ENCODE assay signal across 23 cellular contexts in the genomic region with DNA sequence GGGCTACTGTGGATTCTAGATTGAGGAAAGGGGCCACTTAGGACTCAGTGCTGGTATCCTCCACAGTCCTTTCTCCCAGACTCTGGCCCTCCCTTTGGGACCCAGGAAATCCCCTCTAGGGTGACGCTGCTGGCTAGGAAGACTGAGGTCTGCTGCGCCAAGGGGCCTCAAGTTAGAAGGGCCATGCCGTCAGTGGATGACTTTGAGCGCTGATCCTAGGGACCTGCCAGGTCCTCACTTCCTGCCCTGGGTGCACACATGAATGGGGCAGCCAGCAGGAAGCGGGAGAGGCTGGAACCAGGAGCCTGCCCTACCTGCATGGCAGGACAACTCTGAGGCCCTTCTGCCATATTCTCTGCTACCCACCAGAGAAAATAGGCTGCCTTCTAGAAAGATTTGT.
"Had no signal": no experiment of that assay in that cellular context is flagged by ENCODE, and none has a peak within 500 bp of the region (broad histone marks: within the 10 kb centered on the region; RNA-seq: fewer than 3 reads in every experiment).

No MANE protein-coding gene starts in this region.

- H3K36me3 ChIP-seq: gastrocnemius medialis, ovary, right atrium auricular region had no signal

- H3K27me3 Mint-ChIP-seq: activated CD4-positive, alpha-beta memory T cell treated with anti-CD3 and anti-CD28 coated beads, Interleukin-2, amount 10 ng/mL, durations not matched to agents 7 days and 5 days; activated naive CD4-positive, alpha-beta T cell treated with anti-CD3 and anti-CD28 coated beads, Interleukin-2, amount 10 ng/mL, durations not matched to agents 7 days and 5 days; naive thymus-derived CD8-positive, alpha-beta T cell; stimulated activated naive CD8-positive, alpha-beta T cell treated with anti-CD3 and anti-CD28 coated beads, Interleukin-15, amount 100 ng/mL, for 72 hours had no signal

- FAIRE-seq: urothelium cell line had no signal

- H3K27ac ChIP-seq: gastrocnemius medialis, left ventricle myocardium inferior, ovary, psoas muscle, right atrium auricular region had no signal

- H3K27me3 ChIP-seq: esophagus squamous epithelium, gastrocnemius medialis, ovary, right atrium auricular region, transverse colon had no signal

- ATAC-seq: gastrocnemius medialis, psoas muscle had no signal

- H3K9me3 ChIP-seq: esophagus squamous epithelium, gastrocnemius medialis, left ventricle myocardium inferior, ovary, psoas muscle, right atrium auricular region, transverse colon had no signal

- H3K4me3 Mint-ChIP-seq: activated CD4-positive, alpha-beta memory T cell treated with anti-CD3 and anti-CD28 coated beads, Interleukin-2, amount 10 ng/mL, durations not matched to agents 7 days and 5 days; activated naive CD4-positive, alpha-beta T cell treated with anti-CD3 and anti-CD28 coated beads, Interleukin-2, amount 10 ng/mL, durations not matched to agents 7 days and 5 days; endodermal cell; stimulated activated naive CD8-positive, alpha-beta T cell treated with anti-CD3 and anti-CD28 coated beads, Interleukin-15, amount 100 ng/mL, for 72 hours had no signal

- DNase-seq: activated CD4-positive, alpha-beta memory T cell treated with anti-CD3 and anti-CD28 coated beads, Interleukin-2, amount 10 ng/mL, durations not matched to agents 7 days and 5 days; activated CD4-positive, alpha-beta T cell treated with anti-CD3 and anti-CD28 coated beads for 4 hours; activated CD4-positive, CD25-positive, alpha-beta regulatory T cell; activated effector memory CD4-positive, alpha-beta T cell treated with anti-CD3 and anti-CD28 coated beads, Interleukin-2, amount 50 U/mL, for 16 hours; activated naive CD4-positive, alpha-beta T cell treated with anti-CD3 and anti-CD28 coated beads, Interleukin-2, amount 10 ng/mL, durations not matched to agents 7 days and 5 days; activated T-cell treated with anti-CD3 and anti-CD28 coated beads for 4 hours; cerebellar nuclear complex; cortex of kidney; endodermal cell; esophagus squamous epithelium; gastrocnemius medialis; head of caudate nucleus; hypothalamus; left ventricle myocardium inferior; naive thymus-derived CD8-positive, alpha-beta T cell; ovary; psoas muscle; stimulated activated CD4-positive, alpha-beta T cell treated with anti-CD3 and anti-CD28 coated beads, Interleukin-12 subunit alpha, Interleukin-12 subunit beta, amount 100 ng/mL, for 4 hours; stimulated activated naive CD8-positive, alpha-beta T cell treated with anti-CD3 and anti-CD28 coated beads, Interleukin-15, amount 100 ng/mL, for 72 hours; T1000 had no signal

- H3K9me3 Mint-ChIP-seq: activated CD4-positive, alpha-beta memory T cell treated with anti-CD3 and anti-CD28 coated beads, Interleukin-2, amount 10 ng/mL, durations not matched to agents 7 days and 5 days; activated naive CD4-positive, alpha-beta T cell treated with anti-CD3 and anti-CD28 coated beads, Interleukin-2, amount 10 ng/mL, durations not matched to agents 7 days and 5 days; endodermal cell; naive thymus-derived CD8-positive, alpha-beta T cell; stimulated activated naive CD8-positive, alpha-beta T cell treated with anti-CD3 and anti-CD28 coated beads, Interleukin-15, amount 100 ng/mL, for 72 hours had no signal

- H3K4me3 ChIP-seq: esophagus squamous epithelium, gastrocnemius medialis, left ventricle myocardium inferior, ovary, psoas muscle, right atrium auricular region, transverse colon had no signal

- H3K4me1 ChIP-seq: gastrocnemius medialis, left ventricle myocardium inferior, psoas muscle had no signal

- H3K27ac Mint-ChIP-seq: activated CD4-positive, alpha-beta memory T cell treated with anti-CD3 and anti-CD28 coated beads, Interleukin-2, amount 10 ng/mL, durations not matched to agents 7 days and 5 days; activated naive CD4-positive, alpha-beta T cell treated with anti-CD3 and anti-CD28 coated beads, Interleukin-2, amount 10 ng/mL, durations not matched to agents 7 days and 5 days; endodermal cell had no signal
